In genomic region chr3:108125151-108125540, GRCh38 we compare ENCODE assay signal across 11 cellular contexts. TPM values are rescaled to one million over a fixed set of nuclear protein-coding genes. Genes with fewer than 3 reads are reported as not detected.
DNase-seq lines count a peak whose midpoint lies in the region; ATAC-seq and TF ChIP-seq lines count a peak whose summit lies in the region.
"Had no signal": no experiment of that assay in that cellular context is flagged by ENCODE, and none has a peak within 500 bp of the region (broad histone marks: within the 10 kb centered on the region; RNA-seq: fewer than 3 reads in every experiment).

No MANE protein-coding gene starts in this region.

- POLR2A ChIA-PET in activated naive CD8-positive, alpha-beta T cell treated with anti-CD3 and anti-CD28 coated beads, Interleukin-2, amount 10 ng/mL, durations not matched to agents 7 days and 5 days (lab: Charles Lee) = interaction anchor here (0.7 to 3.9 kb wide), 13 partner anchors 8 to 493 kb away, joined by 3 to 50 read pairs (median 6); partner anchors contain the start of gene IFT57

- in situ Hi-C loops in mammary epithelial cell (cut with MboI; ENCODE audit: low sequenced_read_pairs in 2 of 2) = no loop called here

- H3K4me3 ChIP-seq in MM.1S (ENCODE audit: low read length) (peak overlapping the region; percentile 55), spleen (peak overlapping the region in 7 of 8 donors; percentile 9 to 67 (median 27)), mammary epithelial cell (replicated peaks in 1 of 3; ENCODE audit: insufficient read depth in 1 of 3, low read depth in 2 of 3, low read length in 3 of 3) (no peak overlapping the region)
- H3K4me3 ChIP-seq: cardiac muscle cell, upper lobe of right lung had no signal

- TF ChIP-seq POLR2A in spleen (IDR thresholded peaks at IDR 0.05) = no peak

- H3K27ac ChIP-seq in MM.1S (ENCODE audit: low read length) (peak overlapping the region; percentile 92), spleen (peak overlapping the region; percentile 55 to 96 (median 90)), mammary epithelial cell (ENCODE audit: insufficient read depth, low read depth, low read length) (no peak overlapping the region)
- H3K27ac ChIP-seq: cardiac muscle cell had no signal

- H2AFZ ChIP-seq in MM.1S (ENCODE audit: low read length) (peak overlapping the region; percentile 56; the same call in 1 of the 2 replicates), mammary epithelial cell (ENCODE audit: low read depth, low read length) (no peak overlapping the region)

- H3F3A ChIP-seq in MM.1S (ENCODE audit: insufficient read depth, low read length) = peaks cover 27% of the 10 kb centered on the region

- CTCF ChIA-PET in mammary epithelial cell (lab: Charles Lee; ENCODE audit: low non-redundant PET) = no interaction called here

- peak overlapping the region; percentile 96 for H3K4me3 Mint-ChIP-seq in activated CD4-positive, alpha-beta T cell treated with anti-CD3 and anti-CD28 coated beads, Interleukin-2, amount 10 ng/mL, durations not matched to agents 24 days and 14 days
- peak overlapping the region; percentile 96 for H3K4me3 Mint-ChIP-seq in activated naive CD8-positive, alpha-beta T cell treated with anti-CD3 and anti-CD28 coated beads, Interleukin-2, amount 10 ng/mL, durations not matched to agents 7 days and 5 days

- dilution Hi-C loops in mammary epithelial cell (cut with HindIII; ENCODE audit: low sequenced_read_pairs) = no loop called here

- BruUV-seq in mammary epithelial cell (replicated peaks; lab: Mats Ljungman, UMichigan) = no TSS peak

- 41 to 54% (median 43%) methylated on average over 4 of the region's 4 CpGs for WGBS in spleen, 5 donors
- 94% methylated on average over 4 of the region's 4 CpGs for WGBS in mammary epithelial cell (ENCODE audit: low coverage, missing lambda C conversion rate)

- H3K9me2 ChIP-seq in MM.1S (replicated peaks; ENCODE audit: insufficient read depth, low read length) = no peaks in the 10 kb centered on the region

- intact Hi-C loops in activated CD4-positive, alpha-beta T cell treated with anti-CD3 and anti-CD28 coated beads, Interleukin-2, amount 10 ng/mL, durations not matched to agents 24 days and 14 days (cut with micrococcal nuclease) = loop anchor here (2.0 to 10.0 kb wide), 5 partner anchors 24 to 600 kb away; partner anchors contain the start of genes BBX and IFT57
- intact Hi-C loops in spleen (cut with DNase I; ENCODE audit: low total_unique reads) (no loop called here), mammary epithelial cell (cut with micrococcal nuclease) (no loop called here)

- H3K36me3 ChIP-seq in MM.1S (replicated peaks; ENCODE audit: insufficient read depth, low read length) (no peaks in the 10 kb centered on the region), spleen (no peaks in the 10 kb centered on the region), mammary epithelial cell (ENCODE audit: insufficient read depth, low read length) (no peaks in the 10 kb centered on the region)
- H3K36me3 ChIP-seq: cardiac muscle cell, upper lobe of right lung had no signal

- H3K4me1 Mint-ChIP-seq in activated CD4-positive, alpha-beta T cell treated with anti-CD3 and anti-CD28 coated beads, Interleukin-2, amount 10 ng/mL, durations not matched to agents 24 days and 14 days = peaks cover 54% of the 10 kb centered on the region
- H3K4me1 Mint-ChIP-seq in activated naive CD8-positive, alpha-beta T cell treated with anti-CD3 and anti-CD28 coated beads, Interleukin-2, amount 10 ng/mL, durations not matched to agents 7 days and 5 days = peaks cover 52% of the 10 kb centered on the region

- H3K36me3 Mint-ChIP-seq in activated CD4-positive, alpha-beta T cell treated with anti-CD3 and anti-CD28 coated beads, Interleukin-2, amount 10 ng/mL, durations not matched to agents 24 days and 14 days (ENCODE audit: low read depth) = peaks cover 40% of the 10 kb centered on the region
- H3K36me3 Mint-ChIP-seq in activated naive CD8-positive, alpha-beta T cell treated with anti-CD3 and anti-CD28 coated beads, Interleukin-2, amount 10 ng/mL, durations not matched to agents 7 days and 5 days = peaks cover 28% of the 10 kb centered on the region

- H3K27me3 ChIP-seq in MM.1S (replicated peaks; ENCODE audit: insufficient read depth, low read length) = no peaks in the 10 kb centered on the region
- no peaks in the 10 kb centered on the region for H3K27me3 ChIP-seq in spleen (replicated peaks in 1 of 7)
- H3K27me3 ChIP-seq in mammary epithelial cell (ENCODE audit: insufficient read depth, low read length) = no peaks in the 10 kb centered on the region
- H3K27me3 ChIP-seq: cardiac muscle cell, upper lobe of right lung had no signal

- H3K9ac ChIP-seq in MM.1S (ENCODE audit: low read length) = peak overlapping the region; percentile 79
- no peak overlapping the region for H3K9ac ChIP-seq in mammary epithelial cell (ENCODE audit: insufficient read depth, low read length)

- DNase-seq in activated CD4-positive, alpha-beta T cell treated with anti-CD3 and anti-CD28 coated beads, Interleukin-2, amount 10 ng/mL, durations not matched to agents 24 days and 14 days = no peak
- DNase-seq in activated CD4-positive, alpha-beta T cell treated with anti-CD3 and anti-CD28 coated beads for 4 hours = no peak
- no peak for DNase-seq in MM.1S
- no peak for DNase-seq in activated naive CD8-positive, alpha-beta T cell treated with anti-CD3 and anti-CD28 coated beads, Interleukin-2, amount 10 ng/mL, durations not matched to agents 7 days and 5 days
- DNase-seq in spleen = no peak
- no peak for DNase-seq in NCI-H1092 treated with DMSO at 0.1 percent for 48 hours (lab: John Stamatoyannopoulos, UW)
- DNase-seq in SHP77 treated with DMSO at 0.1 percent for 48 hours (lab: John Stamatoyannopoulos, UW) = no peak
- no peak for DNase-seq in mammary epithelial cell
- DNase-seq: NCI-H1694, upper lobe of right lung had no signal

- peaks cover 12% of the 10 kb centered on the region for H3K9me3 Mint-ChIP-seq in activated CD4-positive, alpha-beta T cell treated with anti-CD3 and anti-CD28 coated beads, Interleukin-2, amount 10 ng/mL, durations not matched to agents 24 days and 14 days
- peaks cover 4% of the 10 kb centered on the region for H3K9me3 Mint-ChIP-seq in activated naive CD8-positive, alpha-beta T cell treated with anti-CD3 and anti-CD28 coated beads, Interleukin-2, amount 10 ng/mL, durations not matched to agents 7 days and 5 days

- H3K9me3 ChIP-seq in MM.1S (replicated peaks; ENCODE audit: insufficient read depth, low read length) (no peaks in the 10 kb centered on the region), spleen (no peaks in the 10 kb centered on the region), mammary epithelial cell (replicated peaks; ENCODE audit: insufficient read depth, low read length) (no peaks in the 10 kb centered on the region)
- H3K9me3 ChIP-seq: upper lobe of right lung had no signal

- TF ChIP-seq CTCF in MM.1S (IDR thresholded peaks at IDR 0.05; ENCODE audit: low read length) (no peak), spleen (IDR thresholded peaks at IDR 0.05 in 8 of 11, conservative IDR thresholded peaks at IDR 0.05 in 3 of 11) (no peak), mammary epithelial cell (conservative IDR thresholded peaks at IDR 0.05 in 1 of 2, IDR thresholded peaks at IDR 0.05 in 1 of 2; ENCODE audit: extremely low read depth in 1 of 2, insufficient read depth in 1 of 2, low read depth in 1 of 2, low read length in 2 of 2) (no peak)

- H4K20me1 ChIP-seq in MM.1S (ENCODE audit: insufficient read depth, low read length) (no peaks in the 10 kb centered on the region), mammary epithelial cell (ENCODE audit: insufficient read depth, low read length) (no peaks in the 10 kb centered on the region)

- H3K4me2 ChIP-seq in MM.1S (ENCODE audit: low read depth, low read length) (peak overlapping the region; percentile 78), mammary epithelial cell (ENCODE audit: insufficient read depth, low read depth, low read length) (no peak overlapping the region)

- ATAC-seq in activated naive CD8-positive, alpha-beta T cell treated with anti-CD3 and anti-CD28 coated beads, Interleukin-2, amount 10 ng/mL, durations not matched to agents 7 days and 5 days (ENCODE audit: low read depth) = peak; percentile 7

- H3K79me2 ChIP-seq in MM.1S (ENCODE audit: low read length) = no peaks in the 10 kb centered on the region
- no peaks in the 10 kb centered on the region for H3K79me2 ChIP-seq in mammary epithelial cell (ENCODE audit: insufficient read depth, low read length)

- H3K27me3 Mint-ChIP-seq in activated CD4-positive, alpha-beta T cell treated with anti-CD3 and anti-CD28 coated beads, Interleukin-2, amount 10 ng/mL, durations not matched to agents 24 days and 14 days = no peaks in the 10 kb centered on the region
- no peaks in the 10 kb centered on the region for H3K27me3 Mint-ChIP-seq in activated naive CD8-positive, alpha-beta T cell treated with anti-CD3 and anti-CD28 coated beads, Interleukin-2, amount 10 ng/mL, durations not matched to agents 7 days and 5 days

- H3K4me1 ChIP-seq in MM.1S (ENCODE audit: low read length) (peaks cover 33% of the 10 kb centered on the region), spleen (peaks cover 18 to 100% (median 68%) of the 10 kb centered on the region in 6 donors), mammary epithelial cell (ENCODE audit: insufficient read depth, low read length) (peaks cover 10% of the 10 kb centered on the region)

- H3K27ac Mint-ChIP-seq in activated CD4-positive, alpha-beta T cell treated with anti-CD3 and anti-CD28 coated beads, Interleukin-2, amount 10 ng/mL, durations not matched to agents 24 days and 14 days = peak overlapping the region; percentile 99
- peak overlapping the region; percentile 99 for H3K27ac Mint-ChIP-seq in activated naive CD8-positive, alpha-beta T cell treated with anti-CD3 and anti-CD28 coated beads, Interleukin-2, amount 10 ng/mL, durations not matched to agents 7 days and 5 days

RNA-seq across cellular contexts. Expression of gene CD47, which starts 34.3 kb away (rescaled TPM):
- total RNA-seq in activated CD4-positive, alpha-beta T cell treated with anti-CD3 and anti-CD28 coated beads, Interleukin-2, amount 10 ng/mL, durations not matched to agents 24 days and 14 days = 104 and 109 TPM in 2 replicates
- 100 to 1,000 TPM; 154 to 157 TPM for total RNA-seq in activated naive CD8-positive, alpha-beta T cell treated with anti-CD3 and anti-CD28 coated beads, Interleukin-2, amount 10 ng/mL, durations not matched to agents 7 days and 5 days
- total RNA-seq in spleen = 100 to 1,000 TPM; 106 to 156 (median 130) TPM
- 10 to 100 TPM; 48.2 to 54.6 (median 51.0) TPM for polyA plus RNA-seq in spleen
- 10 to 100 TPM; 65.0 to 68.5 TPM for total RNA-seq in mammary epithelial cell
- 34.4 TPM for polyA plus RNA-seq in mammary epithelial cell
- 34.3 TPM for polyA minus RNA-seq in mammary epithelial cell

Comparison
In these comparisons a context has a peak if more than half of its experiments do, and no peak if none do; other contexts are left out.
1. H3K4me3 ChIP-seq: peak in MM.1S (single experiment) and spleen (7 of 8); none in mammary epithelial cell (0 of 3).